In the genomic region with DNA sequence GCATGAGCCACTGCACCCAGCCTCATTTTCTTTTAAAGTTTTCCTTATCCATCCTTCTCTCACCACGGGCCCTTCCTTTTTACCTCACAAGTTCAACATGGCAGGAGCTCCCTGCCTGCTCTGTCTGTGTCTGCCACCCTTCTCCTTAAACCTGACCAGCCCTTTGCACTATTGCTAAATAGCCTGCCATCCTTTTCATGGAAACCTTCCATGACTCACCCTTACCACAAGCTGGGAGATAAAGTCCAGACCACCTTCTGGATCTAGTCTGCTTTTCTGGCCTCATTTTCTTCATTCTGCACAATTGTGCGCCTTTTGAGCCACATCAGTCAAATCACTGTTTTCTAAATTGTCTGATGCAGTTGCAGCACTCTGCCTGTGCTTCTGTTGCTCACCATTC, we compare ENCODE assay signal across 17 cellular contexts. TPM values are rescaled to one million over a fixed set of nuclear protein-coding genes. Genes with fewer than 3 reads are reported as not detected.
DNase-seq lines count a peak whose midpoint lies in the region; ATAC-seq and TF ChIP-seq lines count a peak whose summit lies in the region.
"Had no signal": no experiment of that assay in that cellular context is flagged by ENCODE, and none has a peak within 500 bp of the region (broad histone marks: within the 10 kb centered on the region; RNA-seq: fewer than 3 reads in every experiment).

No MANE protein-coding gene starts in this region.

- POLR2A ChIA-PET in activated CD4-positive, alpha-beta memory T cell treated with anti-CD3 and anti-CD28 coated beads, Interleukin-2, amount 10 ng/mL, durations not matched to agents 7 days and 5 days (lab: Charles Lee): interaction anchor here (3.1 kb wide), 1 partner anchor 10 kb away, joined by 9 read pairs; a partner anchor contains a TSS
- POLR2A ChIA-PET in activated CD4-positive, alpha-beta memory T cell treated with anti-CD3 and anti-CD28 coated beads for 36 hours (lab: Charles Lee): no interaction called here
- POLR2A ChIA-PET in SK-N-SH (lab: Yijun Ruan, JAX): no interaction called here

- CTCF ChIA-PET in activated CD4-positive, alpha-beta memory T cell treated with anti-CD3 and anti-CD28 coated beads, Interleukin-2, amount 10 ng/mL, durations not matched to agents 7 days and 5 days (lab: Charles Lee): no interaction called here
- CTCF ChIA-PET in activated CD4-positive, alpha-beta memory T cell treated with anti-CD3 and anti-CD28 coated beads for 36 hours (lab: Charles Lee): interaction anchor here (0.7 kb wide), 1 partner anchor 10 kb away, joined by 3 read pairs; no protein-coding TSS in a partner anchor
- CTCF ChIA-PET in SK-N-SH (lab: Yijun Ruan, JAX): interaction anchor here (2.8 kb wide), 1 partner anchor 11 kb away, joined by 10 read pairs; no protein-coding TSS in a partner anchor

- H3K4me1 Mint-ChIP-seq in activated CD4-positive, alpha-beta memory T cell treated with anti-CD3 and anti-CD28 coated beads, Interleukin-2, amount 10 ng/mL, durations not matched to agents 7 days and 5 days: peaks cover 26% of the 10 kb centered on the region
- peaks cover 12% of the 10 kb centered on the region for H3K4me1 Mint-ChIP-seq in activated CD4-positive, alpha-beta memory T cell treated with anti-CD3 and anti-CD28 coated beads for 36 hours (ENCODE audit: low read depth)

- peak overlapping the region; percentile 28 for H3K27ac Mint-ChIP-seq in activated CD4-positive, alpha-beta memory T cell treated with anti-CD3 and anti-CD28 coated beads, Interleukin-2, amount 10 ng/mL, durations not matched to agents 7 days and 5 days
- H3K27ac Mint-ChIP-seq in activated CD4-positive, alpha-beta memory T cell treated with anti-CD3 and anti-CD28 coated beads for 36 hours: no peak overlapping the region

- H3K4me3 ChIP-seq in SK-N-SH (ENCODE audit: low read depth in 2 of 2, low read length in 1 of 2) (no peak overlapping the region), choroid plexus epithelial cell (ENCODE audit: low read depth, low read length) (no peak overlapping the region)
- H3K4me3 ChIP-seq: esophagus muscularis mucosa, mucosa of descending colon, ovary, thyroid gland had no signal

- H3K27me3 Mint-ChIP-seq in activated CD4-positive, alpha-beta memory T cell treated with anti-CD3 and anti-CD28 coated beads, Interleukin-2, amount 10 ng/mL, durations not matched to agents 7 days and 5 days: no peaks in the 10 kb centered on the region
- H3K27me3 Mint-ChIP-seq in activated CD4-positive, alpha-beta memory T cell treated with anti-CD3 and anti-CD28 coated beads for 36 hours: no peaks in the 10 kb centered on the region

- no peak for DNase-seq in activated CD4-positive, alpha-beta memory T cell treated with anti-CD3 and anti-CD28 coated beads, Interleukin-2, amount 10 ng/mL, durations not matched to agents 7 days and 5 days
- DNase-seq in activated CD4-positive, alpha-beta memory T cell treated with anti-CD3 and anti-CD28 coated beads for 36 hours: no peak
- DNase-seq in SK-N-SH (no peak), choroid plexus epithelial cell (ENCODE audit: low read depth) (peak; percentile 37), renal cortical epithelial cell (ENCODE audit: low read depth) (peak; percentile 87), ecto neural progenitor cell (ENCODE audit: low spot score) (no peak), HPDE6-E6E7 (ENCODE audit: extremely low spot score) (no peak)
- DNase-seq: 8988T; activated CD4-positive, alpha-beta T cell treated with anti-CD3 and anti-CD28 coated beads for 48 hours; activated effector memory CD4-positive, alpha-beta T cell treated with Interleukin-2 at 50 U/mL for 16 hours; Calu3; mucosa of descending colon; NCI-H2107; ovary; thyroid gland had no signal

- no peaks in the 10 kb centered on the region for H3K4me1 ChIP-seq in SK-N-SH (ENCODE audit: control insufficient read depth in 1 of 2, insufficient read depth in 2 of 2, low read depth in 1 of 2, low read length in 1 of 2)
- H3K4me1 ChIP-seq: esophagus muscularis mucosa, thyroid gland had no signal

- peak overlapping the region; percentile 29 to 53; a peak in 2 of 4 replicates for H3K27ac ChIP-seq in SK-N-SH (ENCODE audit: low read depth in 2 of 2, low read length in 1 of 2)
- H3K27ac ChIP-seq: esophagus muscularis mucosa, ovary, thyroid gland had no signal

- WGBS in SK-N-SH (ENCODE audit: low lambda C conversion rate): 49% methylated on average over 2 of the region's 2 CpGs

- no peak overlapping the region for H3K4me3 Mint-ChIP-seq in activated CD4-positive, alpha-beta memory T cell treated with anti-CD3 and anti-CD28 coated beads, Interleukin-2, amount 10 ng/mL, durations not matched to agents 7 days and 5 days
- no peak overlapping the region for H3K4me3 Mint-ChIP-seq in activated CD4-positive, alpha-beta memory T cell treated with anti-CD3 and anti-CD28 coated beads for 36 hours

- no peaks in the 10 kb centered on the region for H3K27me3 ChIP-seq in SK-N-SH (ENCODE audit: insufficient read depth)
- H3K27me3 ChIP-seq: esophagus muscularis mucosa, ovary, thyroid gland had no signal

- H3K9ac ChIP-seq in SK-N-SH: no peak overlapping the region

- H3K9me3 Mint-ChIP-seq in activated CD4-positive, alpha-beta memory T cell treated with anti-CD3 and anti-CD28 coated beads, Interleukin-2, amount 10 ng/mL, durations not matched to agents 7 days and 5 days: no peaks in the 10 kb centered on the region
- H3K9me3 Mint-ChIP-seq in activated CD4-positive, alpha-beta memory T cell treated with anti-CD3 and anti-CD28 coated beads for 36 hours: no peaks in the 10 kb centered on the region

- peaks cover 44% of the 10 kb centered on the region for H3K36me3 Mint-ChIP-seq in activated CD4-positive, alpha-beta memory T cell treated with anti-CD3 and anti-CD28 coated beads, Interleukin-2, amount 10 ng/mL, durations not matched to agents 7 days and 5 days (ENCODE audit: low read depth)
- H3K36me3 Mint-ChIP-seq in activated CD4-positive, alpha-beta memory T cell treated with anti-CD3 and anti-CD28 coated beads for 36 hours: peaks cover 35% of the 10 kb centered on the region

- peaks cover 16 to 27% of the 10 kb centered on the region in 2 experiments for H3K36me3 ChIP-seq in SK-N-SH (replicated peaks in 1 of 2; ENCODE audit: control insufficient read depth in 1 of 2, insufficient read depth in 2 of 2, low read length in 1 of 2)
- H3K36me3 ChIP-seq: ovary had no signal

- TF ChIP-seq EP300 in SK-N-SH (IDR thresholded peaks at IDR 0.05; ENCODE audit: borderline replicate concordance in 1 of 2, low read depth in 1 of 2, low read length in 1 of 2): peak in 1 of 2 experiments; percentile 71; a peak in 1 of 4 replicates

- TF ChIP-seq CTCF in SK-N-SH (IDR thresholded peaks at IDR 0.05) (no peak), choroid plexus epithelial cell (conservative IDR thresholded peaks at IDR 0.05; ENCODE audit: low read depth, low read length) (no peak)

- no peaks in the 10 kb centered on the region for H3K79me2 ChIP-seq in SK-N-SH (ENCODE audit: insufficient read depth)

- no peaks in the 10 kb centered on the region for H3F3A ChIP-seq in SK-N-SH (replicated peaks; ENCODE audit: insufficient read depth)

- H2AFZ ChIP-seq in SK-N-SH (ENCODE audit: low read depth): no peak overlapping the region

- H3K9me2 ChIP-seq in SK-N-SH: no peaks in the 10 kb centered on the region

- H3K9me3 ChIP-seq in SK-N-SH: no peaks in the 10 kb centered on the region
- H3K9me3 ChIP-seq: esophagus muscularis mucosa, mucosa of descending colon, ovary, thyroid gland had no signal

- no peak overlapping the region for H3K4me2 ChIP-seq in SK-N-SH

- TF ChIP-seq RAD21 in SK-N-SH (IDR thresholded peaks at IDR 0.05; ENCODE audit: low read length): no peak

- no peaks in the 10 kb centered on the region for H4K20me1 ChIP-seq in SK-N-SH (ENCODE audit: insufficient read depth)

- intact Hi-C loops in activated CD4-positive, alpha-beta memory T cell treated with anti-CD3 and anti-CD28 coated beads for 36 hours (cut with micrococcal nuclease): loop anchor here (10.0 kb wide), 1 partner anchor 1145 kb away; a partner anchor contains a TSS

- ATAC-seq in GM21515 (IDR thresholded peaks at IDR 0.05; ENCODE audit: unreplicated experiment): no peak

TF ChIP-seq in SK-N-SH, 30 proteins besides CTCF, POLR2A, EP300 and RAD21 (continues in another document):
- TF ChIP-seq, protein P1, sequence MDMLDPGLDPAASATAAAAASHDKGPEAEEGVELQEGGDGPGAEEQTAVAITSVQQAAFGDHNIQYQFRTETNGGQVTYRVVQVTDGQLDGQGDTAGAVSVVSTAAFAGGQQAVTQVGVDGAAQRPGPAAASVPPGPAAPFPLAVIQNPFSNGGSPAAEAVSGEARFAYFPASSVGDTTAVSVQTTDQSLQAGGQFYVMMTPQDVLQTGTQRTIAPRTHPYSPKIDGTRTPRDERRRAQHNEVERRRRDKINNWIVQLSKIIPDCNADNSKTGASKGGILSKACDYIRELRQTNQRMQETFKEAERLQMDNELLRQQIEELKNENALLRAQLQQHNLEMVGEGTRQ (IDR thresholded peaks at IDR 0.05; ENCODE audit: borderline replicate concordance, low read depth, low read length): no peak
- TF ChIP-seq JUND (IDR thresholded peaks at IDR 0.05): peak; percentile 85
- TF ChIP-seq NRF1 (IDR thresholded peaks at IDR 0.05; ENCODE audit: low read depth, low read length): no peak
- TF ChIP-seq NFIC (IDR thresholded peaks at IDR 0.05; ENCODE audit: borderline replicate concordance): peak; percentile 31; the same call in 1 of the 2 replicates
- TF ChIP-seq EZH2phosphoT487 (IDR thresholded peaks at IDR 0.05; ENCODE audit: borderline replicate concordance, low read depth): no peak
- TF ChIP-seq GATA2 (CRISPR knock-in tag; IDR thresholded peaks at IDR 0.05): no peak
- TF ChIP-seq FOXM1 (IDR thresholded peaks at IDR 0.05; ENCODE audit: low read depth): 0 out of 2 replicates have a peak, but pooled peaks have one; percentile 29
- peak; percentile 21; the same call in 1 of the 2 replicates for TF ChIP-seq TAF1 (IDR thresholded peaks at IDR 0.05; ENCODE audit: borderline replicate concordance, low read depth, low read length)
- TF ChIP-seq FOSL2 (IDR thresholded peaks at IDR 0.05; ENCODE audit: borderline replicate concordance, low read depth): peak; percentile 87
- 0 out of 2 replicates have a peak, but pooled peaks have one; percentile 58 for TF ChIP-seq SIN3A (IDR thresholded peaks at IDR 0.05; ENCODE audit: borderline replicate concordance, low read depth, low read length)
- TF ChIP-seq TCF12 (IDR thresholded peaks at IDR 0.05): peak; percentile 98

RNA-seq across cellular contexts. Expression of a gene that starts 8.9 kb away (rescaled TPM):
- total RNA-seq in activated CD4-positive, alpha-beta memory T cell treated with anti-CD3 and anti-CD28 coated beads, Interleukin-2, amount 10 ng/mL, durations not matched to agents 7 days and 5 days: 100 to 1,000 TPM; 132 to 140 TPM
- total RNA-seq in activated CD4-positive, alpha-beta memory T cell treated with anti-CD3 and anti-CD28 coated beads for 36 hours: 10 to 100 TPM; 50.8 to 51.6 TPM
- 9.2 and 11.0 TPM in 2 replicates for polyA plus RNA-seq in SK-N-SH (2012; rRNA removed)
- polyA plus RNA-seq in SK-N-SH (2012; cell fraction: cytosol; rRNA removed): 7.3 and 7.6 TPM in 2 replicates
- 23.7 and 34.4 TPM in 2 replicates for polyA plus RNA-seq in SK-N-SH (2012; cell fraction: nucleus; rRNA removed)
- 110 and 123 TPM in 2 replicates for total RNA-seq in renal cortical epithelial cell

Comparison
In these comparisons a context has a peak if more than half of its experiments do, and no peak if none do; other contexts are left out.
1. DNase-seq: peak in choroid plexus epithelial cell (single experiment) and renal cortical epithelial cell (single experiment); none in activated CD4-positive, alpha-beta memory T cell treated with anti-CD3 and anti-CD28 coated beads, Interleukin-2, amount 10 ng/mL, durations not matched to agents 7 days and 5 days (single experiment), activated CD4-positive, alpha-beta memory T cell treated with anti-CD3 and anti-CD28 coated beads for 36 hours (single experiment), SK-N-SH (single experiment), ecto neural progenitor cell (single experiment) and HPDE6-E6E7 (single experiment).